In genomic region chr7:16063691-16064090, GRCh38 we compare ENCODE assay signal across 1 cellular context.
TF ChIP-seq lines count a peak whose summit lies in the region.

No MANE protein-coding gene starts in this region.

TF ChIP-seq in GM23338, 12 proteins besides CTCF, POLR2A, EP300 and RAD21:
- TF ChIP-seq ZNF462 (CRISPR knock-in tag; IDR thresholded peaks at IDR 0.05) (no peak), EZH2phosphoT487 (IDR thresholded peaks at IDR 0.05; ENCODE audit: unreplicated experiment) (no peak), ZNF331 (CRISPR knock-in tag; IDR thresholded peaks at IDR 0.05; ENCODE audit: low read depth) (no peak), JUNB (IDR thresholded peaks at IDR 0.05; ENCODE audit: unreplicated experiment) (no peak), ZNF114 (CRISPR knock-in tag; IDR thresholded peaks at IDR 0.05) (no peak), STAT1 (IDR thresholded peaks at IDR 0.05; ENCODE audit: unreplicated experiment) (no peak), EZH2 (IDR thresholded peaks at IDR 0.05; ENCODE audit: low read depth, unreplicated experiment) (no peak)
